Comparison of ENCODE assay signal across 14 cellular contexts in the genomic region with DNA sequence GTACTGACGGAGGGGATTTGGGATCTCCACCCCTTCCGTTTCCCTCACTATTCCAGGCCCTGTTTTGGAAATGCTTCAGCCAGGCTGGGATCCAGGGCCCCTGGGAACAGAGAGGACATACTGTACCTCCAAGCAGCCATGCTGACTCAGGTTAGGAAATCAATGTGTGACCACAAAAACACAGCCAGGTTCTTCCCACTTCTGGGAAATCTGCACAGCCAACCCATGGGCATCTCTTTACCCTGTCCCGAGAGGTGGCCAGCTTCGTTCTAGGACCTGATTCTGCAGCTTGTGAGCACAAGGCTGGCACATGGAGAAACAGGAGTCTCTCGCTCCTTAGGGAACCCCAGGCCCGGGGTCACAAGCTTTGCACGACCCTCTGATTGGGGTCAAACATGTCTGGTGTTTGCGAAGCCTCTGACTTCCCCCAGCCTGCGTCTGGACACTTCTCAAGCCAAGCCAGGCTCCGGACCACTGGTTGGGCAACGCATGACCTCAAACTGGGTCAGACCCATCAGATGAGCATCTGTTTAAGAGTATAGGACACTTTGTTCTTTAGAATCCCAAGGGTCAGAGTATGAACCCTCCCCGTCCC. TPM values are rescaled to one million over a fixed set of nuclear protein-coding genes. Genes with fewer than 3 reads are reported as not detected.
DNase-seq lines count a peak whose midpoint lies in the region; ATAC-seq and TF ChIP-seq lines count a peak whose summit lies in the region.
"Had no signal": no experiment of that assay in that cellular context is flagged by ENCODE, and none has a peak within 500 bp of the region (broad histone marks: within the 10 kb centered on the region; RNA-seq: fewer than 3 reads in every experiment).

No MANE protein-coding gene starts in this region.

- H3K36me3 ChIP-seq in mesenchymal stem cell (ENCODE audit: control insufficient read depth in 1 of 2, insufficient read depth in 2 of 2, low read depth in 1 of 2, low read length in 2 of 2) (no peaks in the 10 kb centered on the region), upper lobe of left lung (no peaks in the 10 kb centered on the region), BE2C (no peaks in the 10 kb centered on the region), WERI-Rb-1 (no peaks in the 10 kb centered on the region)

- H3K14ac ChIP-seq in mesenchymal stem cell (ENCODE audit: low read length in 2 of 2) = no peak overlapping the region

- no peak overlapping the region for H2BK120ac ChIP-seq in mesenchymal stem cell (ENCODE audit: low read depth, low read length)

- peak overlapping the region; percentile 19 for H2BK15ac ChIP-seq in mesenchymal stem cell (ENCODE audit: low read depth, poor library complexity, severe bottlenecking)

- no peak overlapping the region for H4K8ac ChIP-seq in mesenchymal stem cell (ENCODE audit: low read length)

- no peak for TF ChIP-seq CTCF in astrocyte of the spinal cord (IDR thresholded peaks at IDR 0.05; ENCODE audit: low read depth, low read length)
- no peak for TF ChIP-seq CTCF in foreskin keratinocyte (conservative IDR thresholded peaks at IDR 0.05)
- TF ChIP-seq CTCF in upper lobe of left lung (IDR thresholded peaks at IDR 0.05) = no peak
- no peak for TF ChIP-seq CTCF in BE2C (IDR thresholded peaks at IDR 0.05; ENCODE audit: low read depth, low read length)
- TF ChIP-seq CTCF in WERI-Rb-1 (IDR thresholded peaks at IDR 0.05; ENCODE audit: low read depth, low read length) = no peak

- H3K18ac ChIP-seq in mesenchymal stem cell (ENCODE audit: low read depth in 1 of 2, low read length in 2 of 2) = no peak overlapping the region

- in situ Hi-C loops in astrocyte of the spinal cord (cut with HindIII; ENCODE audit: low sequenced_read_pairs) = loop anchor here (10.0 kb wide), 1 partner anchor 83 kb away; no protein-coding TSS in a partner anchor

- H3K4me3 ChIP-seq in astrocyte of the spinal cord (ENCODE audit: low read depth, low read length) (no peak overlapping the region), mesenchymal stem cell (ENCODE audit: insufficient read depth in 1 of 2, low read depth in 1 of 2, low read length in 2 of 2) (no peak overlapping the region), upper lobe of left lung (no peak overlapping the region), BE2C (ENCODE audit: low read depth, low read length) (no peak overlapping the region), WERI-Rb-1 (ENCODE audit: low read depth, low read length) (no peak overlapping the region)

- H3K79me1 ChIP-seq in mesenchymal stem cell (replicated peaks; ENCODE audit: low read length, poor library complexity, severe bottlenecking) = no peaks in the 10 kb centered on the region

- H3K4me1 ChIP-seq in foreskin keratinocyte = no peaks in the 10 kb centered on the region
- no peaks in the 10 kb centered on the region for H3K4me1 ChIP-seq in mesenchymal stem cell (ENCODE audit: control insufficient read depth, insufficient read depth, low read depth, low read length)
- H3K4me1 ChIP-seq in upper lobe of left lung = peaks cover 0 to 4% (median 0%) of the 10 kb centered on the region in 4 donors
- no peaks in the 10 kb centered on the region for H3K4me1 ChIP-seq in BE2C

- peak overlapping the region in 1 of 2 experiments; percentile 40 for H2BK12ac ChIP-seq in mesenchymal stem cell (ENCODE audit: low read length in 2 of 2)

- ATAC-seq in foreskin keratinocyte (peak; percentile 20), upper lobe of left lung (ENCODE audit: low FRiP score in 2 of 2) (peak in 1 of 2 donors; percentile 61)
- ATAC-seq: CD8-positive, alpha-beta T cell; Panc1 had no signal

- 64% methylated on average over 12 of the region's 12 CpGs for WGBS in mesenchymal stem cell
- WGBS in upper lobe of left lung, 2 donors = 73 to 80% methylated on average over 9 to 12 of the region's 12 CpGs

- peak; percentile 71 for DNase-seq in astrocyte of the spinal cord (ENCODE audit: low read depth, low spot score)
- no peak for DNase-seq in foreskin keratinocyte
- peak; percentile 26 for DNase-seq in mesenchymal stem cell
- no peak for DNase-seq in upper lobe of left lung
- DNase-seq in NCI-H446 (lab: John Stamatoyannopoulos, UW) = no peak
- DNase-seq in BE2C = no peak
- DNase-seq in WERI-Rb-1 = no peak
- DNase-seq: activated CD4-positive, alpha-beta T cell treated with anti-CD3 and anti-CD28 coated beads, Interleukin-2, amount 10 ng/mL, durations not matched to agents 24 days and 14 days; CD8-positive, alpha-beta T cell; MV-4-11; NCI-H510A; small intestine; T-helper 1 cell had no signal

- no peaks in the 10 kb centered on the region for H3K27me3 ChIP-seq in foreskin keratinocyte
- peaks cover 0 to 3% of the 10 kb centered on the region in 2 experiments for H3K27me3 ChIP-seq in mesenchymal stem cell (ENCODE audit: control insufficient read depth in 1 of 2, insufficient read depth in 1 of 2, low read length in 2 of 2)
- no peaks in the 10 kb centered on the region for H3K27me3 ChIP-seq in upper lobe of left lung
- no peaks in the 10 kb centered on the region for H3K27me3 ChIP-seq in BE2C
- peaks cover 19% of the 10 kb centered on the region for H3K27me3 ChIP-seq in WERI-Rb-1 (ENCODE audit: insufficient read depth, low read depth, severe bottlenecking)

- H3K9me3 ChIP-seq in mesenchymal stem cell (ENCODE audit: control insufficient read depth, low read length) = no peaks in the 10 kb centered on the region
- H3K9me3 ChIP-seq in upper lobe of left lung = no peaks in the 10 kb centered on the region
- no peaks in the 10 kb centered on the region for H3K9me3 ChIP-seq in BE2C
- H3K9me3 ChIP-seq in WERI-Rb-1 (ENCODE audit: severe bottlenecking) = no peaks in the 10 kb centered on the region

- TF ChIP-seq POLR2A in upper lobe of left lung (IDR thresholded peaks at IDR 0.05) = no peak

- H3K4me2 ChIP-seq in mesenchymal stem cell (ENCODE audit: low read length, poor library complexity, severe bottlenecking) = no peak overlapping the region

- H3K4ac ChIP-seq in mesenchymal stem cell (ENCODE audit: low read depth in 1 of 2, low read length in 2 of 2) = no peak overlapping the region

- no peak overlapping the region for H2AK5ac ChIP-seq in mesenchymal stem cell (ENCODE audit: low read length, severe bottlenecking)

- H3K9ac ChIP-seq in mesenchymal stem cell (ENCODE audit: low read length) = no peak overlapping the region

- H3K27ac ChIP-seq in foreskin keratinocyte (no peak overlapping the region), mesenchymal stem cell (ENCODE audit: low read length, poor library complexity, severe bottlenecking) (no peak overlapping the region), upper lobe of left lung (no peak overlapping the region), WERI-Rb-1 (no peak overlapping the region)

- no peak overlapping the region for H2BK5ac ChIP-seq in mesenchymal stem cell (ENCODE audit: low read depth, low read length, poor library complexity, severe bottlenecking)

- H3K23ac ChIP-seq in mesenchymal stem cell (ENCODE audit: low read length in 2 of 2) = no peak overlapping the region

- no peak overlapping the region for H2AFZ ChIP-seq in mesenchymal stem cell (ENCODE audit: low read depth, low read length)

- H4K91ac ChIP-seq in mesenchymal stem cell (ENCODE audit: low read length) = no peak overlapping the region

- peak in 3 of 4 donors; percentile 9 to 72 (median 65) for TF ChIP-seq EP300 in upper lobe of left lung (IDR thresholded peaks at IDR 0.05)

RNA-seq across cellular contexts. Expression of gene TTPAL, which starts 8.3 kb away (rescaled TPM):
- total RNA-seq in foreskin keratinocyte = 25.0 and 31.9 TPM in 2 replicates
- polyA plus RNA-seq in foreskin keratinocyte = 8.4 and 9.5 TPM in 2 replicates
- polyA plus RNA-seq in mesenchymal stem cell (2013, experiment 1 of 2) = 9.3 TPM
- 10.5 TPM for polyA plus RNA-seq in mesenchymal stem cell (2013, experiment 2 of 2)
- 10 to 100 TPM in 4 of 6 donors, 1 to 10 TPM in 2; 9.4 to 12.2 (median 10.2) TPM for total RNA-seq in upper lobe of left lung
- 7.3 TPM for polyA plus RNA-seq in BE2C (2012; ENCODE audit: insufficient read depth, insufficient read length, low read depth)

RNA-seq across cellular contexts. Expression of gene SERINC3, which starts 54.5 kb away (rescaled TPM):
- total RNA-seq in foreskin keratinocyte (54.8 and 69.2 TPM in 2 replicates), upper lobe of left lung (100 to 1,000 TPM in 4 of 6 donors, 10 to 100 TPM in 2; 56.3 to 122 (median 107) TPM)
- 26.3 and 27.6 TPM in 2 replicates for polyA plus RNA-seq in foreskin keratinocyte
- polyA plus RNA-seq in mesenchymal stem cell (2013, experiment 1 of 2) = 154 TPM
- 162 TPM for polyA plus RNA-seq in mesenchymal stem cell (2013, experiment 2 of 2)
- 76.5 TPM for polyA plus RNA-seq in BE2C (2012; ENCODE audit: insufficient read depth, insufficient read length, low read depth)

Comparison
In these comparisons a context has a peak if more than half of its experiments do, and no peak if none do; other contexts are left out.
1. DNase-seq: peak in astrocyte of the spinal cord (single experiment) and mesenchymal stem cell (single experiment); none in foreskin keratinocyte (0 of 2), upper lobe of left lung (0 of 2), NCI-H446 (0 of 2), BE2C (single experiment) and WERI-Rb-1 (single experiment).